In genomic region chr12:109310247-109311125, GRCh38 we compare ENCODE assay signal across 8 cellular contexts. TPM values are rescaled to one million over a fixed set of nuclear protein-coding genes. Genes with fewer than 3 reads are reported as not detected.
DNase-seq lines count a peak whose midpoint lies in the region; ATAC-seq and TF ChIP-seq lines count a peak whose summit lies in the region.

No MANE protein-coding gene starts in this region.

- H3K4me1 ChIP-seq in iPS-18a (ENCODE audit: control insufficient read depth, low read depth, low read length): peaks cover 4% of the 10 kb centered on the region

- ATAC-seq in T-helper 17 cell: peak; percentile 47

- H3K4me3 Mint-ChIP-seq in CD14-positive monocyte (peak overlapping the region; percentile 67 to 76), T-helper 17 cell (peak overlapping the region; percentile 87)
- H3K4me3 Mint-ChIP-seq in stimulated activated naive CD8-positive, alpha-beta T cell treated with anti-CD3 and anti-CD28 coated beads, Interleukin-15, Interleukin-2, amounts not matched to agents 100 ng/mL and 50 ng/mL, for 24 hours: peak overlapping the region; percentile 70

- peaks cover 65% of the 10 kb centered on the region for H3K27me3 ChIP-seq in iPS-18a (ENCODE audit: control insufficient read depth, insufficient read depth, low read length)

- peaks cover 0 to 5% of the 10 kb centered on the region in 2 donors for H3K36me3 Mint-ChIP-seq in CD14-positive monocyte
- peaks cover 2% of the 10 kb centered on the region for H3K36me3 Mint-ChIP-seq in T-helper 17 cell (ENCODE audit: low read depth)
- H3K36me3 Mint-ChIP-seq in stimulated activated naive CD8-positive, alpha-beta T cell treated with anti-CD3 and anti-CD28 coated beads, Interleukin-15, Interleukin-2, amounts not matched to agents 100 ng/mL and 50 ng/mL, for 24 hours (ENCODE audit: low read depth): no peaks in the 10 kb centered on the region

- no peak overlapping the region for H3K27ac ChIP-seq in iPS-18a (ENCODE audit: low read length)

- DNase-seq in CD14-positive monocyte (ENCODE audit: low spot score) (no peak), T-helper 17 cell (no peak), HCEC 1CT (no peak), AML-193 (lab: John Stamatoyannopoulos, UW) (no peak)
- DNase-seq in Jurkat, Clone E6-1 (ENCODE audit: low read depth, low spot score): no peak
- no peak for DNase-seq in NK-92 treated with Interleukin-12 subunit alpha and Interleukin-12 subunit beta, amount 100 ng/mL, for 24 hours (lab: John Stamatoyannopoulos, UW)

- TF ChIP-seq CTCF in CD14-positive monocyte (IDR thresholded peaks at IDR 0.05): no peak

- intact Hi-C loops in CD14-positive monocyte (cut with micrococcal nuclease): no loop called here

- H3K9me3 ChIP-seq in T-helper 17 cell (ENCODE audit: control insufficient read depth, low read length, poor library complexity, severe bottlenecking) (no peaks in the 10 kb centered on the region), iPS-18a (ENCODE audit: control insufficient read depth, low read depth, low read length) (no peaks in the 10 kb centered on the region)

- peak overlapping the region; percentile 39 for H3K4me3 ChIP-seq in Jurkat, Clone E6-1 (ENCODE audit: low read length)
- peak overlapping the region; percentile 61 for H3K4me3 ChIP-seq in iPS-18a (ENCODE audit: low read length)

- H3K9me3 Mint-ChIP-seq in CD14-positive monocyte: peaks cover 0 to 9% (median 3%) of the 10 kb centered on the region in 7 donors
- H3K9me3 Mint-ChIP-seq in stimulated activated naive CD8-positive, alpha-beta T cell treated with anti-CD3 and anti-CD28 coated beads, Interleukin-15, Interleukin-2, amounts not matched to agents 100 ng/mL and 50 ng/mL, for 24 hours: no peaks in the 10 kb centered on the region

- H3K36me3 ChIP-seq in iPS-18a (ENCODE audit: control insufficient read depth, low read depth, low read length): no peaks in the 10 kb centered on the region

- H3K27me3 Mint-ChIP-seq in CD14-positive monocyte (ENCODE audit: low read depth in 3 of 3) (peaks cover 66 to 90% (median 76%) of the 10 kb centered on the region in 3 donors), T-helper 17 cell (peaks cover 81% of the 10 kb centered on the region)
- H3K27me3 Mint-ChIP-seq in stimulated activated naive CD8-positive, alpha-beta T cell treated with anti-CD3 and anti-CD28 coated beads, Interleukin-15, Interleukin-2, amounts not matched to agents 100 ng/mL and 50 ng/mL, for 24 hours: peaks cover 72% of the 10 kb centered on the region

- no peak overlapping the region for H3K9ac ChIP-seq in iPS-18a (ENCODE audit: low read length)

- H3K27ac Mint-ChIP-seq in CD14-positive monocyte (no peak overlapping the region), T-helper 17 cell (no peak overlapping the region)
- H3K27ac Mint-ChIP-seq in stimulated activated naive CD8-positive, alpha-beta T cell treated with anti-CD3 and anti-CD28 coated beads, Interleukin-15, Interleukin-2, amounts not matched to agents 100 ng/mL and 50 ng/mL, for 24 hours: no peak overlapping the region

- H3K4me1 Mint-ChIP-seq in CD14-positive monocyte: peaks cover 14% of the 10 kb centered on the region
- peaks cover 9% of the 10 kb centered on the region for H3K4me1 Mint-ChIP-seq in T-helper 17 cell
- peaks cover 12% of the 10 kb centered on the region for H3K4me1 Mint-ChIP-seq in stimulated activated naive CD8-positive, alpha-beta T cell treated with anti-CD3 and anti-CD28 coated beads, Interleukin-15, Interleukin-2, amounts not matched to agents 100 ng/mL and 50 ng/mL, for 24 hours (ENCODE audit: low read depth)

RNA-seq across cellular contexts. Expression of gene FOXN4, which starts 1.4 kb away (rescaled TPM):
- polyA plus RNA-seq in CD14-positive monocyte: not detected
- polyA plus RNA-seq in Jurkat, Clone E6-1 (2012; ENCODE audit: insufficient read depth, insufficient read length): 0.91 TPM
- not detected for total RNA-seq in T-helper 17 cell

RNA-seq across cellular contexts. Expression of gene MYO1H, which starts 37.2 kb away (rescaled TPM):
- polyA plus RNA-seq in CD14-positive monocyte: not detected
- polyA plus RNA-seq in Jurkat, Clone E6-1 (2012; ENCODE audit: insufficient read depth, insufficient read length): not detected
- not detected for total RNA-seq in T-helper 17 cell
